ENCODE assay signal across 8 cellular contexts in the genomic region with DNA sequence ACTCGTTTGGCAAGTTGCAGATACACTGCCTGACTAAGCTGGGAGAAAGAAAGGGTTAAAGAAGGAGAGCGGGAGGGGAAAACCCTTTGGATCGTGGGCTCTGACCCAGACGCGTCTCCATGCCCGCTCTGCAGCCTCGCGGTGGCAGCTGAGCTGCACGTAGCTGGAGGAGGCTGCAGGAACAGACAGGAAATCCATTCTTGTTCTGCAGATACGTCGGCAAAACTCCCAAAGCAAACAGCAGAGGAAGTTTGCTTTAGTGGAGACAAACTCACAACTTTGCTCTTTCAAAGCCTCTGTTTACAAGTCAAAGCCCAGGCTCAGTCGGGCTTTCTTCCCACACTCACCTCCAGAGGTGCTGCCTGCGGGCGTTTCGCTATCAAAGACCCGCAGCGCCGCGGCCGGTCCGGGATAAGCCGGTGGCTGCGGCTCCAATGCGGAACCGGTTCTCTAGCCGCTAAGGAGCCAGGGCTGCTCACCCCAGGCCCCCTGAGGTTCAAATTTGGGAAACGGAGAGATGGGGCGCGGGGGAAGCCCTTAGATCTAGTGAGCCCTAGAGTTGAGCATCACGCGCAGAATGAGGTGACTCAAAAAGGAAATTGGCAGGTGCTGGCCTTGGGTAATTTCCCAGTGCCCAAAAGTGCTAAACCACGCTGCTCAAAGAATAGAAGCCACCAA.
DNase-seq lines count a peak whose midpoint lies in the region; ATAC-seq and TF ChIP-seq lines count a peak whose summit lies in the region.

No MANE protein-coding gene starts in this region.

- no peaks in the 10 kb centered on the region for H3K36me3 ChIP-seq in skeletal muscle satellite cell (ENCODE audit: insufficient read depth, low read length)

- peaks cover 53% of the 10 kb centered on the region for H3K27me3 ChIP-seq in skeletal muscle satellite cell (ENCODE audit: control insufficient read depth, insufficient read depth, low read length)

- H3K4me1 ChIP-seq in skeletal muscle satellite cell (ENCODE audit: control insufficient read depth, insufficient read depth, low read length): peaks cover 5% of the 10 kb centered on the region

- no peak overlapping the region for H3K9ac ChIP-seq in skeletal muscle satellite cell (ENCODE audit: low read depth, low read length)

- in situ Hi-C loops in astrocyte of the cerebellum (cut with HindIII; ENCODE audit: low sequenced_read_pairs): loop anchor here (25.0 kb wide), 2 partner anchors 446 to 921 kb away; no protein-coding TSS in a partner anchor

- no peaks in the 10 kb centered on the region for H3K9me3 ChIP-seq in skeletal muscle satellite cell (replicated peaks; ENCODE audit: low read length)

- H3K4me3 ChIP-seq in astrocyte of the cerebellum (ENCODE audit: low read depth, low read length): peak overlapping the region; percentile 42
- H3K4me3 ChIP-seq in skeletal muscle satellite cell (ENCODE audit: low read length): peak overlapping the region; percentile 61

- no peak for TF ChIP-seq CTCF in astrocyte of the cerebellum (IDR thresholded peaks at IDR 0.05; ENCODE audit: low read depth, low read length, missing control alignments)

- DNase-seq in DMS 273 (lab: John Stamatoyannopoulos, UW; ENCODE audit: unreplicated experiment): peak; percentile 77
- no peak for DNase-seq in DMS 273 treated with DMSO at 0.1 percent for 48 hours (lab: John Stamatoyannopoulos, UW)
- peak; percentile 75 for DNase-seq in NCI-H748 (lab: John Stamatoyannopoulos, UW; ENCODE audit: unreplicated experiment)
- no peak for DNase-seq in astrocyte of the cerebellum (ENCODE audit: low read depth)
- DNase-seq in iPS-NIHi11 (ENCODE audit: low spot score): peak; percentile 44
- no peak for DNase-seq in DMS153 treated with DMSO at 0.1 percent for 48 hours (lab: John Stamatoyannopoulos, UW; ENCODE audit: unreplicated experiment)

- peak overlapping the region; percentile 80 for H3K4me2 ChIP-seq in skeletal muscle satellite cell (ENCODE audit: low read length)

- peak; percentile 72 for ATAC-seq in HG02571 (IDR thresholded peaks at IDR 0.05; ENCODE audit: unreplicated experiment)

Comparison
In these comparisons a context has a peak if more than half of its experiments do, and no peak if none do; other contexts are left out.
1. DNase-seq: peak in DMS 273 (single experiment), NCI-H748 (single experiment) and iPS-NIHi11 (single experiment); none in DMS 273 treated with DMSO at 0.1 percent for 48 hours (single experiment), astrocyte of the cerebellum (single experiment) and DMS153 treated with DMSO at 0.1 percent for 48 hours (single experiment).